ENCODE assay signal across 1 cellular context in genomic region chr17:81156866-81157805, GRCh38.
TF ChIP-seq lines count a peak whose summit lies in the region.

No MANE protein-coding gene starts in this region.

TF ChIP-seq in K562, 482 proteins besides CTCF, POLR2A, EP300 and RAD21:
- no peak for TF ChIP-seq MTF1 (CRISPR knock-in tag; IDR thresholded peaks at IDR 0.05; ENCODE audit: borderline replicate concordance)
- peak; percentile 7 for TF ChIP-seq PCBP1 (IDR thresholded peaks at IDR 0.05; ENCODE audit: low read depth, low read length, poor library complexity, severe bottlenecking)
- no peak for TF ChIP-seq HNRNPK (IDR thresholded peaks at IDR 0.05; ENCODE audit: low read depth, low read length, poor library complexity, severe bottlenecking)
